ENCODE assay signal across 14 cellular contexts in genomic region chr11:75105462-75105925, GRCh38. TPM values are rescaled to one million over a fixed set of nuclear protein-coding genes. Genes with fewer than 3 reads are reported as not detected.
A peak's percentile ranks its signal among the peaks of the same experiment; 100 is the strongest.
DNase-seq lines count a peak whose midpoint lies in the region; ATAC-seq, FAIRE-seq and TF ChIP-seq lines count a peak whose summit lies in the region.
"Had no signal": no experiment of that assay in that cellular context is flagged by ENCODE, and none has a peak within 500 bp of the region (broad histone marks: within the 10 kb centered on the region; RNA-seq: fewer than 3 reads in every experiment).

No MANE protein-coding gene starts in this region.

- H3K36me3 Mint-ChIP-seq in T-cell = no peaks in the 10 kb centered on the region
- H3K36me3 Mint-ChIP-seq: brain; memory B cell; stimulated activated memory B cell treated with anti-CD40 and anti-IgM and Interleukin-4, amounts not matched to agents 10 μg/mL and 1 μg/mL and 100 μg/mL, for 72 hours had no signal

- H3K4me1 Mint-ChIP-seq in T-cell = no peaks in the 10 kb centered on the region
- H3K4me1 Mint-ChIP-seq: brain, memory B cell had no signal

- H3K9me3 ChIP-seq in A549 (no peaks in the 10 kb centered on the region), small intestine (ENCODE audit: control insufficient read depth, low read depth) (no peaks in the 10 kb centered on the region)

- WGBS in A549 (ENCODE audit: missing lambda C conversion rate) = 57% methylated on average over 9 of the region's 9 CpGs
- WGBS in small intestine, 3 donors = 32 to 56% (median 50%) methylated on average over 9 of the region's 9 CpGs

- H3K36me3 ChIP-seq in small intestine (ENCODE audit: control insufficient read depth in 2 of 2, insufficient read depth in 2 of 2, low read length in 2 of 2) = no peaks in the 10 kb centered on the region

- POLR2A ChIA-PET in A549 (lab: Yijun Ruan, JAX) = no interaction called here
- POLR2A ChIA-PET in T-cell (lab: Charles Lee) = interaction anchor here in 1 of 2 donors (0.7 kb wide), 1 partner anchor 53 kb away, joined by 10 read pairs; no protein-coding TSS in a partner anchor

- no peak overlapping the region for H3K4me3 Mint-ChIP-seq in T-cell
- H3K4me3 Mint-ChIP-seq: brain; memory B cell; stimulated activated memory B cell treated with anti-CD40 and anti-IgM and Interleukin-4, amounts not matched to agents 10 μg/mL and 1 μg/mL and 100 μg/mL, for 72 hours had no signal

- H3K27me3 ChIP-seq in small intestine (ENCODE audit: control insufficient read depth in 2 of 2, insufficient read depth in 2 of 2, low read length in 2 of 2) = peaks cover 0 to under 1% of the 10 kb centered on the region in 2 donors

- no peak for TF ChIP-seq POLR2A in A549 (IDR thresholded peaks at IDR 0.05; ENCODE audit: low read length)
- no peak for TF ChIP-seq POLR2A in H54 (IDR thresholded peaks at IDR 0.05; ENCODE audit: low read depth, low read length)
- no peak for TF ChIP-seq POLR2A in erythroblast (IDR thresholded peaks at IDR 0.05; ENCODE audit: low read length)

- H3K9me3 Mint-ChIP-seq in T-cell = peaks cover 0 to 3% (median 0%) of the 10 kb centered on the region in 3 donors

- TF ChIP-seq EP300 in A549 (IDR thresholded peaks at IDR 0.05) = no peak

- peaks cover 23% of the 10 kb centered on the region for H3K4me1 ChIP-seq in A549
- H3K4me1 ChIP-seq in small intestine (ENCODE audit: control insufficient read depth in 2 of 2, insufficient read depth in 1 of 2, low read depth in 1 of 2, low read length in 1 of 2) = no peaks in the 10 kb centered on the region

- H3K4me2 ChIP-seq in A549 = no peak overlapping the region

- peak in 1 of 2 experiments; percentile 54 for DNase-seq in A549 (ENCODE audit: low read depth in 1 of 2, low spot score in 1 of 2)
- DNase-seq in H54 (ENCODE audit: insufficient read length, low spot score) = peak; percentile 28
- DNase-seq in NCI-H774 (lab: John Stamatoyannopoulos, UW) = peak; percentile 22
- peak; percentile 59 to 70 for DNase-seq in erythroblast (lab: John Stamatoyannopoulos, UW)
- DNase-seq in small intestine = no peak
- DNase-seq in T-cell = no peak
- DNase-seq: NCI-H2107; stimulated activated CD4-positive, alpha-beta T cell treated with anti-CD3 and anti-CD28 coated beads, Interleukin-2, amount 100 ng/mL, for 24 hours had no signal

- H3K27ac Mint-ChIP-seq in T-cell = no peak overlapping the region
- H3K27ac Mint-ChIP-seq: brain; memory B cell; stimulated activated memory B cell treated with anti-CD40 and anti-IgM and Interleukin-4, amounts not matched to agents 10 μg/mL and 1 μg/mL and 100 μg/mL, for 72 hours had no signal

- CTCF ChIA-PET in A549 (lab: Yijun Ruan, JAX) = interaction anchor here (1.1 to 1.5 kb wide), 2 partner anchors 136 to 144 kb away, joined by 4 to 8 read pairs; no protein-coding TSS in a partner anchor
- CTCF ChIA-PET in T-cell (lab: Charles Lee) = no interaction called here

- TF ChIP-seq CTCF in A549 (IDR thresholded peaks at IDR 0.05) = no peak

- H3K4me3 ChIP-seq in A549 (no peak overlapping the region), small intestine (ENCODE audit: low read depth in 1 of 2, low read length in 2 of 2) (no peak overlapping the region)

- peaks cover 32 to 35% of the 10 kb centered on the region in 2 donors for H3K27me3 Mint-ChIP-seq in T-cell

- no peak for TF ChIP-seq RAD21 in A549 (conservative IDR thresholded peaks at IDR 0.05 in 1 of 2, IDR thresholded peaks at IDR 0.05 in 1 of 2)

- ATAC-seq in A549 (peak; percentile 33 to 36; a peak in 3 of 6 replicates), GM18867 (IDR thresholded peaks at IDR 0.05; ENCODE audit: unreplicated experiment) (no peak), T-cell (replicated peaks in 1 of 4) (no peak), HG03442 (IDR thresholded peaks at IDR 0.05; ENCODE audit: unreplicated experiment) (no peak)
- ATAC-seq: stimulated activated memory B cell treated with anti-CD40 and anti-IgM and Interleukin-4, amounts not matched to agents 10 μg/mL and 1 μg/mL and 100 μg/mL, for 72 hours had no signal

- 0 out of 6 replicates have a peak overlapping the region, but pooled peaks of 1 of the 2 experiments have one; percentile 2 for H3K27ac ChIP-seq in A549
- no peak overlapping the region for H3K27ac ChIP-seq in small intestine (ENCODE audit: low read depth in 1 of 2, low read length in 1 of 2)

- FAIRE-seq in A549 (lab: Jason Lieb, UNC) (no peak), H54 (lab: Jason Lieb, UNC) (no peak), small intestine (lab: Jason Lieb, UNC) (no peak)

TF ChIP-seq in A549, 52 proteins besides CTCF, POLR2A, EP300 and RAD21:
- TF ChIP-seq CEBPB (IDR thresholded peaks at IDR 0.05) (no peak), PBX3 (IDR thresholded peaks at IDR 0.05) (no peak), ZNF302 (CRISPR knock-in tag; IDR thresholded peaks at IDR 0.05) (no peak), HOXA7 (CRISPR knock-in tag; IDR thresholded peaks at IDR 0.05) (no peak), FOSL2 (IDR thresholded peaks at IDR 0.05) (no peak), FOSL2 (CRISPR knock-in tag; IDR thresholded peaks at IDR 0.05) (no peak), RNF2 (IDR thresholded peaks at IDR 0.05; ENCODE audit: borderline replicate concordance, low read depth) (no peak), E2F6 (IDR thresholded peaks at IDR 0.05; ENCODE audit: borderline replicate concordance, low read depth) (no peak), HOXB13 (CRISPR knock-in tag; IDR thresholded peaks at IDR 0.05; ENCODE audit: low read depth) (no peak)

RNA-seq across cellular contexts. Expression of gene OR2AT4, which starts 8.8 kb away (rescaled TPM):
- polyA plus RNA-seq in A549 (2011; rRNA removed) (0.01 TPM in 1 of 2 replicates, not detected in the other), A549 (2017; fragmentation: RNase III; extraction: RNeasy Plus Mini Kit Qiagen cat#74134 plus additional on column Dnase treatment) (not detected in 3 replicates), small intestine (not detected)
- 0.03 TPM in 1 of 2 replicates, not detected in the other for polyA plus RNA-seq in A549 (2012; cell fraction: cytosol; rRNA removed)
- 0.04 and 0.07 TPM in 2 replicates for polyA plus RNA-seq in A549 (2012; cell fraction: nucleus; rRNA removed)
- polyA minus RNA-seq in A549 (2011; rRNA and poly(A)+ RNA removed) = not detected in 2 replicates
- not detected for total RNA-seq in T-cell
- total RNA-seq: posterior vena cava had no signal

RNA-seq across cellular contexts. Expression of gene SLCO2B1, which starts 45.4 kb away (rescaled TPM):
- polyA plus RNA-seq in A549 (2011; rRNA removed) (4.6 and 4.9 TPM in 2 replicates), A549 (2017; fragmentation: RNase III; extraction: RNeasy Plus Mini Kit Qiagen cat#74134 plus additional on column Dnase treatment) (4.5 to 6.9 TPM (median 5.2 TPM) in 3 replicates), small intestine (10 to 100 TPM; 10.3 to 46.6 (median 14.5) TPM)
- 3.3 and 5.5 TPM in 2 replicates for polyA plus RNA-seq in A549 (2012; cell fraction: cytosol; rRNA removed)
- polyA plus RNA-seq in A549 (2012; cell fraction: nucleus; rRNA removed) = 10.9 and 15.2 TPM in 2 replicates
- 4.3 and 9.0 TPM in 2 replicates for polyA minus RNA-seq in A549 (2011; rRNA and poly(A)+ RNA removed)
- total RNA-seq in T-cell = under 1 TPM in 3 of 5 donors, not detected in 2; 0.55 to 0.79 (median 0.63) TPM

Comparison
In these comparisons a context has a peak if more than half of its experiments do, and no peak if none do; other contexts are left out.
1. ATAC-seq: peak in A549 (2 of 2); none in GM18867 (single experiment), T-cell (0 of 4) and HG03442 (single experiment).
2. DNase-seq: peak in H54 (single experiment), NCI-H774 (single experiment) and erythroblast (2 of 2); none in small intestine (single experiment) and T-cell (0 of 34).